Comparison of ENCODE assay signal across 28 cellular contexts in genomic region chr10:110798340-110798739, GRCh38.
DNase-seq lines count a peak whose midpoint lies in the region; ATAC-seq, FAIRE-seq and TF ChIP-seq lines count a peak whose summit lies in the region.
"Had no signal": no experiment of that assay in that cellular context is flagged by ENCODE, and none has a peak within 500 bp of the region (broad histone marks: within the 10 kb centered on the region; RNA-seq: fewer than 3 reads in every experiment).

No MANE protein-coding gene starts in this region.

- no peak overlapping the region for H3K4me2 ChIP-seq in GM12878 (ENCODE audit: control insufficient read depth, insufficient read depth)
- H3K4me2 ChIP-seq: GM23338, PC-9 had no signal

- intact Hi-C loops in activated CD4-positive, alpha-beta T cell treated with anti-CD3 and anti-CD28 coated beads, Interleukin-2, amount 10 ng/mL, durations not matched to agents 24 days and 14 days (cut with micrococcal nuclease), result no loop called here
- intact Hi-C loops in activated T-helper 1 cell treated with anti-CD3 and anti-CD28 coated beads, Interleukin-12 subunit alpha, Interleukin-12 subunit beta, Interleukin-2, Interleukin-4 antibody, amounts not matched to agents 30 ng/mL and 10 ng/mL and 1 ng/mL, durations not matched to agents 14 hours and 24 hours and 36 hours (cut with micrococcal nuclease), result loop anchor here (1.0 kb wide), 1 partner anchor 24 kb away; no protein-coding TSS in a partner anchor
- intact Hi-C loops in GM12878 (cut with micrococcal nuclease; ENCODE audit: unreplicated experiment), result no loop called here

- no peaks in the 10 kb centered on the region for H3K9me3 ChIP-seq in GM12878 (replicated peaks; ENCODE audit: control insufficient read depth, insufficient read depth, low read length)
- H3K9me3 ChIP-seq: Caco-2, MG63 had no signal

- POLR2A ChIA-PET in GM12878 (lab: Charles Lee), result interaction anchor here (1.2 kb wide), 1 partner anchor 66 kb away, joined by 3 read pairs; no protein-coding TSS in a partner anchor

- BruUV-seq in GM12878 (replicated peaks; lab: Mats Ljungman, UMichigan), result no TSS peak

- no peak for DNase-seq in activated CD4-positive, alpha-beta T cell treated with anti-CD3 and anti-CD28 coated beads, Interleukin-2, amount 10 ng/mL, durations not matched to agents 24 days and 14 days
- no peak for DNase-seq in activated CD4-positive, alpha-beta T cell treated with anti-CD3 and anti-CD28 coated beads for 4 hours
- no peak for DNase-seq in activated T-helper 1 cell treated with anti-CD3 and anti-CD28 coated beads, Interleukin-12 subunit alpha, Interleukin-12 subunit beta, Interleukin-2, Interleukin-4 antibody, amounts not matched to agents 30 ng/mL and 10 ng/mL and 1 ng/mL, durations not matched to agents 14 hours and 24 hours and 36 hours (ENCODE audit: low spot score)
- no peak for DNase-seq in GM12878 (ENCODE audit: low read depth, low spot score)
- DNase-seq in NCI-H2171 (lab: John Stamatoyannopoulos, UW), result no peak
- DNase-seq: Caco-2; CD8-positive, alpha-beta T cell; DMS79; EL; GDM1; H9; HFFc6; IMR-90; KG1; MG63; NCI-H1105 treated with DMSO at 0.1 percent for 48 hours; NCI-H2029 treated with DMSO at 0.1 percent for 48 hours; NCI-H2227 treated with DMSO at 0.1 percent for 48 hours; NCI-H526 treated with DMSO at 0.1 percent for 48 hours; PC-9 had no signal

- no peaks in the 10 kb centered on the region for H3K36me3 Mint-ChIP-seq in activated CD4-positive, alpha-beta T cell treated with anti-CD3 and anti-CD28 coated beads, Interleukin-2, amount 10 ng/mL, durations not matched to agents 24 days and 14 days (ENCODE audit: low read depth)
- H3K36me3 Mint-ChIP-seq in activated T-helper 1 cell treated with anti-CD3 and anti-CD28 coated beads, Interleukin-12 subunit alpha, Interleukin-12 subunit beta, Interleukin-2, Interleukin-4 antibody, amounts not matched to agents 30 ng/mL and 10 ng/mL and 1 ng/mL, durations not matched to agents 14 hours and 24 hours and 36 hours (ENCODE audit: low read depth), result no peaks in the 10 kb centered on the region
- no peaks in the 10 kb centered on the region for H3K36me3 Mint-ChIP-seq in stimulated activated naive CD8-positive, alpha-beta T cell treated with anti-CD3 and anti-CD28 coated beads, Interleukin-15, Interleukin-2, amounts not matched to agents 100 ng/mL and 50 ng/mL, for 24 hours (ENCODE audit: low read depth)
- H3K36me3 Mint-ChIP-seq: CD8-positive, alpha-beta T cell had no signal

- no peaks in the 10 kb centered on the region for H3K27me3 Mint-ChIP-seq in activated CD4-positive, alpha-beta T cell treated with anti-CD3 and anti-CD28 coated beads, Interleukin-2, amount 10 ng/mL, durations not matched to agents 24 days and 14 days
- H3K27me3 Mint-ChIP-seq in activated T-helper 1 cell treated with anti-CD3 and anti-CD28 coated beads, Interleukin-12 subunit alpha, Interleukin-12 subunit beta, Interleukin-2, Interleukin-4 antibody, amounts not matched to agents 30 ng/mL and 10 ng/mL and 1 ng/mL, durations not matched to agents 14 hours and 24 hours and 36 hours (ENCODE audit: insufficient read depth), result peaks cover 4% of the 10 kb centered on the region
- H3K27me3 Mint-ChIP-seq in stimulated activated naive CD8-positive, alpha-beta T cell treated with anti-CD3 and anti-CD28 coated beads, Interleukin-15, Interleukin-2, amounts not matched to agents 100 ng/mL and 50 ng/mL, for 24 hours, result no peaks in the 10 kb centered on the region

- H3K9me3 Mint-ChIP-seq in activated CD4-positive, alpha-beta T cell treated with anti-CD3 and anti-CD28 coated beads, Interleukin-2, amount 10 ng/mL, durations not matched to agents 24 days and 14 days, result no peaks in the 10 kb centered on the region
- H3K9me3 Mint-ChIP-seq in activated T-helper 1 cell treated with anti-CD3 and anti-CD28 coated beads, Interleukin-12 subunit alpha, Interleukin-12 subunit beta, Interleukin-2, Interleukin-4 antibody, amounts not matched to agents 30 ng/mL and 10 ng/mL and 1 ng/mL, durations not matched to agents 14 hours and 24 hours and 36 hours, result peaks cover 4% of the 10 kb centered on the region
- no peaks in the 10 kb centered on the region for H3K9me3 Mint-ChIP-seq in stimulated activated naive CD8-positive, alpha-beta T cell treated with anti-CD3 and anti-CD28 coated beads, Interleukin-15, Interleukin-2, amounts not matched to agents 100 ng/mL and 50 ng/mL, for 24 hours
- H3K9me3 Mint-ChIP-seq: CD8-positive, alpha-beta T cell; GM23338; H9; HFFc6 had no signal

- peak; percentile 18 for FAIRE-seq in GM12878 (lab: Jason Lieb, UNC)
- FAIRE-seq: GM12891 had no signal

- H3K4me1 Mint-ChIP-seq in activated CD4-positive, alpha-beta T cell treated with anti-CD3 and anti-CD28 coated beads, Interleukin-2, amount 10 ng/mL, durations not matched to agents 24 days and 14 days, result peaks cover 29% of the 10 kb centered on the region
- H3K4me1 Mint-ChIP-seq in activated T-helper 1 cell treated with anti-CD3 and anti-CD28 coated beads, Interleukin-12 subunit alpha, Interleukin-12 subunit beta, Interleukin-2, Interleukin-4 antibody, amounts not matched to agents 30 ng/mL and 10 ng/mL and 1 ng/mL, durations not matched to agents 14 hours and 24 hours and 36 hours (ENCODE audit: low read depth), result peaks cover 24% of the 10 kb centered on the region
- peaks cover 26% of the 10 kb centered on the region for H3K4me1 Mint-ChIP-seq in stimulated activated naive CD8-positive, alpha-beta T cell treated with anti-CD3 and anti-CD28 coated beads, Interleukin-15, Interleukin-2, amounts not matched to agents 100 ng/mL and 50 ng/mL, for 24 hours (ENCODE audit: low read depth)
- H3K4me1 Mint-ChIP-seq: GM23338 had no signal

- no peaks in the 10 kb centered on the region for H3K36me3 ChIP-seq in GM12878 (ENCODE audit: control insufficient read depth in 2 of 2, insufficient read depth in 2 of 2, low read length in 1 of 2)
- H3K36me3 ChIP-seq: MG63 had no signal

- TF ChIP-seq POLR2A in GM12878 (IDR thresholded peaks at IDR 0.05; ENCODE audit: low read depth, low read length), result no peak

- SMC1A ChIA-PET in GM12878 (lab: Charles Lee; ENCODE audit: uncharacterized antibody, unreplicated experiment), result interaction anchor here (0.6 to 20.6 kb wide), 14 partner anchors 8 to 647 kb away, joined by 3 to 327 read pairs (median 6); no protein-coding TSS in a partner anchor

- no peaks in the 10 kb centered on the region for H4K20me1 ChIP-seq in GM12878 (ENCODE audit: control insufficient read depth, insufficient read depth)

- in situ Hi-C loops in GM12878 (cut with MboI), result no loop called here

- no peak overlapping the region for H2AFZ ChIP-seq in GM12878 (ENCODE audit: control insufficient read depth, low read depth, low read length)
- H2AFZ ChIP-seq: GM23338, PC-9 had no signal

- TF ChIP-seq EP300 in GM12878 (IDR thresholded peaks at IDR 0.05; ENCODE audit: borderline replicate concordance in 1 of 2, control insufficient read depth in 1 of 2, low read depth in 2 of 2, low read length in 2 of 2), result no peak

- ATAC-seq in GM12878, result no peak
- no peak for ATAC-seq in HG03135 (IDR thresholded peaks at IDR 0.05; ENCODE audit: unreplicated experiment)
- ATAC-seq: CD8-positive, alpha-beta T cell; Right ventricle myocardium inferior had no signal

- no peak for TF ChIP-seq CTCF in GM12878 (IDR thresholded peaks at IDR 0.05 in 2 of 3, conservative IDR thresholded peaks at IDR 0.05 in 1 of 3; ENCODE audit: control insufficient read depth in 2 of 3, extremely low read depth in 1 of 3, insufficient read depth in 1 of 3, low read depth in 3 of 3, low read length in 3 of 3)

- H3K4me3 ChIP-seq in GM12878, result no peak overlapping the region
- H3K4me3 ChIP-seq: GM23338, MG63, PC-9 had no signal

- H3K4me1 ChIP-seq in GM12878 (ENCODE audit: control insufficient read depth, insufficient read depth, low read length), result peaks cover 13% of the 10 kb centered on the region
- H3K4me1 ChIP-seq: Caco-2 had no signal

- no peaks in the 10 kb centered on the region for H3K27me3 ChIP-seq in GM12878 (replicated peaks in 1 of 2; ENCODE audit: control insufficient read depth in 2 of 2, insufficient read depth in 2 of 2, low read length in 1 of 2)
- H3K27me3 ChIP-seq: MG63 had no signal

- H3K79me2 ChIP-seq in GM12878 (ENCODE audit: control insufficient read depth, insufficient read depth, low read length), result no peaks in the 10 kb centered on the region

- H3K4me3 Mint-ChIP-seq in activated CD4-positive, alpha-beta T cell treated with anti-CD3 and anti-CD28 coated beads, Interleukin-2, amount 10 ng/mL, durations not matched to agents 24 days and 14 days, result peak overlapping the region; percentile 4
- no peak overlapping the region for H3K4me3 Mint-ChIP-seq in activated T-helper 1 cell treated with anti-CD3 and anti-CD28 coated beads, Interleukin-12 subunit alpha, Interleukin-12 subunit beta, Interleukin-2, Interleukin-4 antibody, amounts not matched to agents 30 ng/mL and 10 ng/mL and 1 ng/mL, durations not matched to agents 14 hours and 24 hours and 36 hours
- H3K4me3 Mint-ChIP-seq in stimulated activated naive CD8-positive, alpha-beta T cell treated with anti-CD3 and anti-CD28 coated beads, Interleukin-15, Interleukin-2, amounts not matched to agents 100 ng/mL and 50 ng/mL, for 24 hours, result no peak overlapping the region
- H3K4me3 Mint-ChIP-seq: B cell; CD8-positive, alpha-beta T cell; GM23338; H9; HFFc6 had no signal

- RAD21 ChIA-PET in GM12878 (lab: Charles Lee; ENCODE audit: unreplicated experiment), result interaction anchor here (0.7 to 2.5 kb wide), 7 partner anchors 19 to 188 kb away, joined by 3 to 14 read pairs (median 6); no protein-coding TSS in a partner anchor

- WGBS in GM12878 (ENCODE audit: insufficient coverage, insufficient replicate concordance, low lambda C conversion rate, missing lambda C conversion rate), result 100% methylated on average over 2 of the region's 2 CpGs

- no peak for TF ChIP-seq RAD21 in GM12878 (IDR thresholded peaks at IDR 0.05; ENCODE audit: insufficient read depth, low read depth, low read length)

- CTCF ChIA-PET in GM12878 (lab: Yijun Ruan, JAX), result interaction anchor here (0.8 to 1.4 kb wide), 7 partner anchors 9 to 99 kb away, joined by 3 to 4 read pairs (median 3); no protein-coding TSS in a partner anchor

- no peak overlapping the region for H3K9ac ChIP-seq in GM12878 (ENCODE audit: control insufficient read depth, insufficient read depth, low read length)

- peak overlapping the region; percentile 83 for H3K27ac Mint-ChIP-seq in activated CD4-positive, alpha-beta T cell treated with anti-CD3 and anti-CD28 coated beads, Interleukin-2, amount 10 ng/mL, durations not matched to agents 24 days and 14 days
- H3K27ac Mint-ChIP-seq in activated T-helper 1 cell treated with anti-CD3 and anti-CD28 coated beads, Interleukin-12 subunit alpha, Interleukin-12 subunit beta, Interleukin-2, Interleukin-4 antibody, amounts not matched to agents 30 ng/mL and 10 ng/mL and 1 ng/mL, durations not matched to agents 14 hours and 24 hours and 36 hours, result peak overlapping the region; percentile 83
- H3K27ac Mint-ChIP-seq in stimulated activated naive CD8-positive, alpha-beta T cell treated with anti-CD3 and anti-CD28 coated beads, Interleukin-15, Interleukin-2, amounts not matched to agents 100 ng/mL and 50 ng/mL, for 24 hours, result peak overlapping the region; percentile 72
- H3K27ac Mint-ChIP-seq: B cell; CD8-positive, alpha-beta T cell; GM23338; H9; HFFc6 had no signal

- H3K27ac ChIP-seq in GM12878 (ENCODE audit: control insufficient read depth, insufficient read depth), result no peak overlapping the region
- H3K27ac ChIP-seq: 22Rv1, C4-2B, PC-9 had no signal

TF ChIP-seq in GM12878, 131 proteins besides CTCF, POLR2A, EP300 and RAD21 (continues in another document):
- no peak for TF ChIP-seq FOXK2 (IDR thresholded peaks at IDR 0.05)
